In the genomic region with DNA sequence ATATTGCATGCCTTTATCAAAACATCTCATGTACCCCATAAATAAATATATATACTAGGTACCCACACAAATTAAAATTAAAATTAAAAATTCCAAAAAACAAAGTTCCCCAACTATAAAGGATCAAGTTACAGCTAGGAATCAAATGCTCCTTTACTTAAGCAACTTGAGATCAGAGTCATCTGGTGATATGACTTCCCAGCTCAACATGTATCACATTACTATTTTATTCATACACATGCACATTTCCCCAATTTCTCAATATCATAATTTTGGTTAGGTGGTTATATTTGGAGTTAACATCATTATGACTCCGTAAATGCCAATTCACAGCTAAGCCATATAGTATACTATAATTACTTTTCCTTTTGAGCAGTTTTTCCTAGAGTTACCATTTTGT, we compare ENCODE assay signal across 17 cellular contexts.
"Had no signal": no experiment of that assay in that cellular context is flagged by ENCODE, and none has a peak within 500 bp of the region (broad histone marks: within the 10 kb centered on the region; RNA-seq: fewer than 3 reads in every experiment).

No MANE protein-coding gene starts in this region.

- H3K4me3 ChIP-seq: SJSA1, SK-N-MC had no signal

- DNase-seq: Karpas-422, KG1, MM.1S, NCI-H1092 treated with DMSO at 0.1 percent for 48 hours, NCI-H1436, NCI-H187, NCI-H2029, NCI-H2081 treated with DMSO at 0.1 percent for 48 hours, NCI-H2227 treated with DMSO at 0.1 percent for 48 hours, NCI-H524 treated with DMSO at 0.1 percent for 48 hours, NCI-H69, NCI-H774, Right ventricle myocardium superior, RPMI8226, SIG-M5 had no signal
